Comparison of ENCODE assay signal across 18 cellular contexts in the genomic region with DNA sequence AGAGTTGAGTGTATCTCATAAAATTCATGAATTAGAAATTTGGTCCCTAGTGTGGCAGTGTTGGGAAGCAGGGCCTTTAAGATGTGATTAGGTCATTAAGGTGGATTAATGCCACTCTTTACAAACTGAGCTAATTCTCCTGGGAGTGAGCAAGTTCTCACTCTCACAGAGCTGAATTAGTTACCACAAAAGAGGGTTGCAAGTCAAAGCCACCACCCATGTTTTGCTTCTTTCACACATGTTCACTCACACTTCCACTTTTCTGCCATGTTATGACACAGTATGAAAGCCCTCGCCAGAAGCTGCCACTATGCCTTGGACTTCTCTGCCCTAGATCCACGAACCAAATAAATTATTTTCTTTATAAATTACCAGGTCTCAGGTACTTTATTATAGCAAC.
A peak's percentile ranks its signal among the peaks of the same experiment; 100 is the strongest.
DNase-seq lines count a peak whose midpoint lies in the region; ATAC-seq, FAIRE-seq and TF ChIP-seq lines count a peak whose summit lies in the region.
"Had no signal": no experiment of that assay in that cellular context is flagged by ENCODE, and none has a peak within 500 bp of the region (broad histone marks: within the 10 kb centered on the region; RNA-seq: fewer than 3 reads in every experiment).

No MANE protein-coding gene starts in this region.

- no peaks in the 10 kb centered on the region for H3K79me2 ChIP-seq in H9 (ENCODE audit: insufficient read depth, low read length)

- no peak overlapping the region for H2BK15ac ChIP-seq in H9 (ENCODE audit: low read depth, low read length)

- H3K23ac ChIP-seq in H9 (ENCODE audit: insufficient read length, low read depth, low read length) = no peak overlapping the region

- no peak overlapping the region for H2BK5ac ChIP-seq in H9 (ENCODE audit: insufficient read length, low read length)

- peaks cover 10 to 12% of the 10 kb centered on the region in 2 experiments for H3K4me1 Mint-ChIP-seq in H9

- H2BK12ac ChIP-seq in H9 (ENCODE audit: insufficient read length, low read depth, low read length) = no peak overlapping the region

- H3K14ac ChIP-seq in H9 (ENCODE audit: insufficient read depth, low read length) = no peak overlapping the region

- H3K4ac ChIP-seq in H9 (ENCODE audit: low read depth, low read length) = no peak overlapping the region

- no peaks in the 10 kb centered on the region for H4K20me1 ChIP-seq in H9 (ENCODE audit: control insufficient read depth, insufficient read depth, insufficient read length)

- no peak overlapping the region for H3K9ac ChIP-seq in H9 (ENCODE audit: extremely low read depth, insufficient read length, low read length)
- H3K9ac ChIP-seq: KMS-11 had no signal

- no peak overlapping the region for H4K5ac ChIP-seq in H9 (ENCODE audit: insufficient read length, low read depth, low read length)

- H3K27me3 Mint-ChIP-seq in H9 (ENCODE audit: low read depth) = no peaks in the 10 kb centered on the region

- no peaks in the 10 kb centered on the region for H3K27me3 ChIP-seq in H9 (ENCODE audit: insufficient read depth, low read length)
- H3K27me3 ChIP-seq: esophagus muscularis mucosa, right lobe of liver, SJCRH30, uterus had no signal

- no peak for TF ChIP-seq CTCF in H9 (conservative IDR thresholded peaks at IDR 0.05)

- peak; percentile 60 for FAIRE-seq in GM12891 (lab: Jason Lieb, UNC)

- no peaks in the 10 kb centered on the region for H3K23me2 ChIP-seq in H9 (ENCODE audit: insufficient read length, low read depth, low read length, poor library complexity, severe bottlenecking)

- no peak overlapping the region for H2AK5ac ChIP-seq in H9 (ENCODE audit: insufficient read length, low read length)

- H2AFZ ChIP-seq in H9 (ENCODE audit: low read length) = no peak overlapping the region

- H3K18ac ChIP-seq in H9 (ENCODE audit: insufficient read length, low read depth, low read length) = no peak overlapping the region

- TF ChIP-seq POLR2A in GM12891 (IDR thresholded peaks at IDR 0.05; ENCODE audit: low read depth, low read length) = no peak

- H3K27ac ChIP-seq in H9 (ENCODE audit: insufficient read length, low read depth, low read length) = no peak overlapping the region
- H3K27ac ChIP-seq: esophagus muscularis mucosa, KMS-11, right lobe of liver, SJCRH30, uterus had no signal

- H3K56ac ChIP-seq in H9 (ENCODE audit: insufficient read length, low read depth, low read length) = no peak overlapping the region

- H3K9me3 ChIP-seq in H9 (ENCODE audit: control insufficient read depth, low read depth, low read length) = no peaks in the 10 kb centered on the region
- H3K9me3 ChIP-seq: esophagus muscularis mucosa, mucosa of descending colon, right lobe of liver, SJCRH30, uterus had no signal

- no peak overlapping the region for H2BK20ac ChIP-seq in H9 (ENCODE audit: low read depth, low read length, poor library complexity, severe bottlenecking)

- WGBS in H9 (ENCODE audit: extremely low coverage, insufficient read length, low lambda C conversion rate) = no CpG with 5 or more reads among the region's 2 CpGs

- H3K4me3 Mint-ChIP-seq in H9 = no peak overlapping the region

- ATAC-seq in GM19395 (IDR thresholded peaks at IDR 0.05; ENCODE audit: unreplicated experiment) = peak; percentile 97
- ATAC-seq in HG02798 (IDR thresholded peaks at IDR 0.05; ENCODE audit: poor library complexity, unreplicated experiment) = peak; percentile 83
- ATAC-seq in HG03457 (IDR thresholded peaks at IDR 0.05; ENCODE audit: unreplicated experiment) = peak; percentile 95
- ATAC-seq in GM18517 (IDR thresholded peaks at IDR 0.05; ENCODE audit: unreplicated experiment) = no peak
- ATAC-seq: mucosa of descending colon, right lobe of liver had no signal

- H3K27ac Mint-ChIP-seq in H9 = 0 out of 7 replicates have a peak overlapping the region, but pooled peaks of 1 of the 3 experiments have one; percentile 16

- no peak overlapping the region for H3K4me2 ChIP-seq in H9 (ENCODE audit: insufficient read depth, insufficient read length, low read length)
- H3K4me2 ChIP-seq: KMS-11 had no signal

- DNase-seq in GM12891 (ENCODE audit: insufficient read length, low spot score) (no peak), GOT3 (lab: John Stamatoyannopoulos, UW) (no peak), H9 (no peak)
- no peak for DNase-seq in stimulated activated CD4-positive, alpha-beta T cell treated with anti-CD3 and anti-CD28 coated beads, Interleukin-12 subunit alpha, Interleukin-12 subunit beta, amount 100 ng/mL, for 4 hours
- DNase-seq: activated CD4-positive, alpha-beta T cell treated with anti-CD3 and anti-CD28 coated beads for 1 hour; caudate nucleus; DMS79 treated with DMSO at 0.1 percent for 48 hours; mucosa of descending colon; NCI-H510A; right lobe of liver; SJCRH30; uterus had no signal

- peaks cover 0 to 9% of the 10 kb centered on the region in 2 experiments; a peak in 2 of 5 replicates for H3K9me3 Mint-ChIP-seq in H9

- no peak overlapping the region for H3T11ph ChIP-seq in H9 (ENCODE audit: low read length)

- H3K4me1 ChIP-seq in H9 (ENCODE audit: insufficient read depth, low read length) = no peaks in the 10 kb centered on the region
- H3K4me1 ChIP-seq: esophagus muscularis mucosa, right lobe of liver, SJCRH30, uterus had no signal

- no peak overlapping the region for H4K91ac ChIP-seq in H9 (ENCODE audit: insufficient read length, low read depth, low read length)

- H4K8ac ChIP-seq in H9 (replicated peaks; ENCODE audit: insufficient read length, low read depth, low read length) = no peak overlapping the region

- H2BK120ac ChIP-seq in H9 (ENCODE audit: low read depth, low read length, poor library complexity, severe bottlenecking) = no peak overlapping the region

- H3K36me3 Mint-ChIP-seq in H9 (ENCODE audit: insufficient read depth in 1 of 3, low read depth in 3 of 3) = peaks cover 0 to 4% (median 0%) of the 10 kb centered on the region in 3 experiments; a peak in 1 of 7 replicates

- H3K79me1 ChIP-seq in H9 (ENCODE audit: insufficient read depth, low read depth, low read length, poor library complexity, severe bottlenecking) = no peaks in the 10 kb centered on the region

TF ChIP-seq in GM12891, 5 proteins besides CTCF, POLR2A, EP300 and RAD21:
- TF ChIP-seq TAF1 (IDR thresholded peaks at IDR 0.05; ENCODE audit: low read depth, low read length) (no peak), POU2F2 (IDR thresholded peaks at IDR 0.05; ENCODE audit: low read depth, low read length) (no peak), SPI1 (IDR thresholded peaks at IDR 0.05; ENCODE audit: low read depth, low read length) (peak; percentile 88)
TF ChIP-seq in GM12891: peak in this region for 1.
